In genomic region chr15:40031300-40031699, GRCh38 we compare ENCODE assay signal across 16 cellular contexts. TPM values are rescaled to one million over a fixed set of nuclear protein-coding genes. Genes with fewer than 3 reads are reported as not detected.
A peak's percentile ranks its signal among the peaks of the same experiment; 100 is the strongest.
DNase-seq lines count a peak whose midpoint lies in the region; ATAC-seq and TF ChIP-seq lines count a peak whose summit lies in the region.
"Had no signal": no experiment of that assay in that cellular context is flagged by ENCODE, and none has a peak within 500 bp of the region (broad histone marks: within the 10 kb centered on the region; RNA-seq: fewer than 3 reads in every experiment).

No MANE protein-coding gene starts in this region.

- H3K36me3 Mint-ChIP-seq in HFFc6 (ENCODE audit: low read depth) (peaks cover 41% of the 10 kb centered on the region), chondrocyte (ENCODE audit: low read depth) (peaks cover 36% of the 10 kb centered on the region)

- intact Hi-C loops in cardiac septum (cut with DNase I), result loop anchor here (10.0 kb wide), 1 partner anchor 246 kb away; the partner anchor contains the start of gene FSIP1

- DNase-seq in cardiac muscle cell (ENCODE audit: low read depth in 1 of 2, low spot score in 1 of 2) (no peak), cardiac septum (ENCODE audit: low spot score) (no peak), HFFc6 (no peak), chondrocyte (ENCODE audit: low spot score) (no peak), putamen (ENCODE audit: low spot score) (peak; percentile 39), DMS114 treated with DMSO at 0.1 percent for 48 hours (lab: John Stamatoyannopoulos, UW; ENCODE audit: unreplicated experiment) (no peak)
- DNase-seq: Calu3; CD8-positive, alpha-beta T cell; GOT3; NCI-H1105; NCI-H1694; NCI-H2081 treated with DMSO at 0.1 percent for 48 hours had no signal

- H3K27ac ChIP-seq in cardiac muscle cell, result peak overlapping the region; percentile 95
- H3K27ac ChIP-seq: A549 had no signal

- no peaks in the 10 kb centered on the region for H3K27me3 Mint-ChIP-seq in HFFc6 (ENCODE audit: insufficient read depth)
- no peaks in the 10 kb centered on the region for H3K27me3 Mint-ChIP-seq in chondrocyte (ENCODE audit: low read depth)

- no peaks in the 10 kb centered on the region for H3K9me3 ChIP-seq in cardiac muscle cell (ENCODE audit: low read depth)
- H3K9me3 ChIP-seq: A549 had no signal

- no peaks in the 10 kb centered on the region for H3K27me3 ChIP-seq in cardiac muscle cell

- H3K4me1 Mint-ChIP-seq in HFFc6 (ENCODE audit: low read depth), result peaks cover 1% of the 10 kb centered on the region
- H3K4me1 Mint-ChIP-seq in chondrocyte (ENCODE audit: low read depth), result peaks cover 2% of the 10 kb centered on the region

- no peak overlapping the region for H3K4me3 ChIP-seq in cardiac muscle cell
- H3K4me3 ChIP-seq: A549, K562 had no signal

- H3K36me3 ChIP-seq in cardiac muscle cell, result peaks cover 73% of the 10 kb centered on the region

- peaks cover 21% of the 10 kb centered on the region for H3K4me1 ChIP-seq in cardiac muscle cell (ENCODE audit: low read depth)
- H3K4me1 ChIP-seq: A549 had no signal

- ATAC-seq in HG03460 (IDR thresholded peaks at IDR 0.05; ENCODE audit: unreplicated experiment), result no peak
- ATAC-seq: CD8-positive, alpha-beta T cell; HCT116 had no signal

- H3K4me3 Mint-ChIP-seq in HFFc6 (no peak overlapping the region), chondrocyte (ENCODE audit: unreplicated experiment) (no peak overlapping the region)
- H3K4me3 Mint-ChIP-seq: CD8-positive, alpha-beta T cell had no signal

- no peak for TF ChIP-seq CTCF in cardiac muscle cell (IDR thresholded peaks at IDR 0.05; ENCODE audit: low read depth, low read length)
- TF ChIP-seq CTCF in HFFc6 (IDR thresholded peaks at IDR 0.05), result no peak
- TF ChIP-seq CTCF in chondrocyte (IDR thresholded peaks at IDR 0.05), result no peak

- H3K27ac Mint-ChIP-seq in HFFc6 (peak overlapping the region; percentile 10; the same call in 1 of the 2 replicates), chondrocyte (ENCODE audit: unreplicated experiment) (peak overlapping the region; percentile 9)
- H3K27ac Mint-ChIP-seq: CD8-positive, alpha-beta T cell had no signal

- H3K9me3 Mint-ChIP-seq in HFFc6 (no peaks in the 10 kb centered on the region), chondrocyte (ENCODE audit: low read depth) (no peaks in the 10 kb centered on the region)
- H3K9me3 Mint-ChIP-seq: CD8-positive, alpha-beta T cell had no signal

RNA-seq across cellular contexts. Expression of gene SRP14, which starts 7.7 kb away (rescaled TPM):
- total RNA-seq in cardiac muscle cell, result 691 and 719 TPM in 2 replicates
- polyA plus RNA-seq in cardiac muscle cell, result 1,163 and 1,525 TPM in 2 replicates
- 168 TPM for total RNA-seq in cardiac septum
- 100 to 1,000 TPM; 177 to 227 (median 212) TPM for total RNA-seq in HFFc6 (2021; fragmentation: NEBNext Ultra II Directional; extraction: Animal tissue kit (Norgen Biotek cat#: 25700))
- total RNA-seq in chondrocyte, result 144 to 199 TPM (median 146 TPM) in 3 replicates
